ENCODE assay signal across 8 cellular contexts in genomic region chrX:134764202-134764785, GRCh38. TPM values are rescaled to one million over a fixed set of nuclear protein-coding genes. Genes with fewer than 3 reads are reported as not detected.
DNase-seq lines count a peak whose midpoint lies in the region; ATAC-seq and TF ChIP-seq lines count a peak whose summit lies in the region.

No MANE protein-coding gene starts in this region.

- CTCF ChIA-PET in A673 (lab: Charles Lee) (interaction anchor here (0.6 to 1.7 kb wide), 4 partner anchors 21 to 243 kb away, joined by 3 to 7 read pairs (median 6); no protein-coding TSS in a partner anchor), T-cell (lab: Charles Lee) (interaction anchor here in 1 of 2 donors (1.5 kb wide), 1 partner anchor 279 kb away, joined by 3 read pairs; no protein-coding TSS in a partner anchor)

- H3K36me3 ChIP-seq in A673 (ENCODE audit: insufficient read depth, low read length, poor library complexity, severe bottlenecking) (no peaks in the 10 kb centered on the region), body of pancreas (replicated peaks in 1 of 2; ENCODE audit: insufficient read depth in 1 of 2, low read depth in 2 of 2) (no peaks in the 10 kb centered on the region)

- 62 to 64% methylated on average over 6 of the region's 6 CpGs for WGBS in body of pancreas, 2 donors

- no peak overlapping the region for H3K4me3 ChIP-seq in A673 (ENCODE audit: low read depth, low read length, poor library complexity, severe bottlenecking)
- H3K4me3 ChIP-seq in body of pancreas = no peak overlapping the region

- no peak for TF ChIP-seq POLR2A in body of pancreas (IDR thresholded peaks at IDR 0.05)

- POLR2A ChIA-PET in A673 (lab: Charles Lee; ENCODE audit: low non-redundant PET) = interaction anchor here (0.5 to 0.6 kb wide), 2 partner anchors 79 to 617 kb away, joined by 5 to 7 read pairs; no protein-coding TSS in a partner anchor
- POLR2A ChIA-PET in T-cell (lab: Charles Lee) = interaction anchor here in 1 of 2 donors (0.5 to 0.8 kb wide), 2 partner anchors 267 to 769 kb away, joined by 3 to 5 read pairs; no protein-coding TSS in a partner anchor

- peaks cover 0 to 15% of the 10 kb centered on the region in 2 donors for H3K27me3 Mint-ChIP-seq in T-cell
- H3K27me3 Mint-ChIP-seq in memory B cell = no peaks in the 10 kb centered on the region

- H3K36me3 Mint-ChIP-seq in T-cell (peaks cover 5% of the 10 kb centered on the region), memory B cell (peaks cover 2% of the 10 kb centered on the region)

- DNase-seq in A673 (ENCODE audit: low spot score) (peak; percentile 80), GM13976 (ENCODE audit: low spot score) (peak; percentile 32), HuH-7.5 (ENCODE audit: low spot score) (peak; percentile 61), T-cell (peak in 1 of 34 experiments; percentile 1), memory B cell (ENCODE audit: low spot score in 2 of 2) (no peak), body of pancreas (no peak), posterior vena cava (ENCODE audit: low spot score) (no peak), anterior cingulate cortex (lab: John Stamatoyannopoulos, UW) (no peak)

- TF ChIP-seq CTCF in A673 (conservative IDR thresholded peaks at IDR 0.05; ENCODE audit: low read depth, low read length) (peak; percentile 54), GM13976 (IDR thresholded peaks at IDR 0.05; ENCODE audit: borderline replicate concordance, control extremely low read depth, extremely low read depth, insufficient read depth, missing control alignments) (no peak), body of pancreas (IDR thresholded peaks at IDR 0.05) (no peak)

- H3K27ac Mint-ChIP-seq in T-cell (no peak overlapping the region), memory B cell (no peak overlapping the region)

- H3K4me3 Mint-ChIP-seq in T-cell = no peak overlapping the region
- H3K4me3 Mint-ChIP-seq in memory B cell = no peak overlapping the region

- H3K9me3 Mint-ChIP-seq in T-cell = no peaks in the 10 kb centered on the region
- no peaks in the 10 kb centered on the region for H3K9me3 Mint-ChIP-seq in memory B cell

- H3K4me1 ChIP-seq in A673 (ENCODE audit: insufficient read depth, low read length, poor library complexity, severe bottlenecking) (no peaks in the 10 kb centered on the region), body of pancreas (no peaks in the 10 kb centered on the region)

- in situ Hi-C loops in GM13976 (cut with MboI; ENCODE audit: low sequenced_read_pairs, unreplicated experiment) = loop anchor here (25.0 kb wide), 1 partner anchor 252 kb away; no protein-coding TSS in a partner anchor

- intact Hi-C loops in A673 (cut with micrococcal nuclease; ENCODE audit: unreplicated experiment) = loop anchor here (5.0 kb wide), 2 partner anchors 242 to 282 kb away; no protein-coding TSS in a partner anchor
- intact Hi-C loops in body of pancreas (cut with DNase I) = no loop called here
- intact Hi-C loops in posterior vena cava (cut with DNase I) = no loop called here

- no peaks in the 10 kb centered on the region for H3K27me3 ChIP-seq in A673 (replicated peaks; ENCODE audit: insufficient read depth, low read depth, low read length, poor library complexity)
- H3K27me3 ChIP-seq in body of pancreas = no peaks in the 10 kb centered on the region

- BruUV-seq in A673 (replicated peaks; lab: Mats Ljungman, UMichigan) = no TSS peak

- ATAC-seq in T-cell (replicated peaks in 1 of 4) (peak in 3 of 4 experiments; percentile 53 to 81 (median 56)), memory B cell (ENCODE audit: low read depth) (peak; percentile 59), body of pancreas (no peak)

- no peaks in the 10 kb centered on the region for H3K4me1 Mint-ChIP-seq in T-cell
- H3K4me1 Mint-ChIP-seq in memory B cell = no peaks in the 10 kb centered on the region

- no peaks in the 10 kb centered on the region for H3K9me3 ChIP-seq in A673 (ENCODE audit: low read depth, low read length, poor library complexity, severe bottlenecking)
- H3K9me3 ChIP-seq in body of pancreas = no peaks in the 10 kb centered on the region

- no peak overlapping the region for H3K27ac ChIP-seq in A673 (ENCODE audit: low read depth, low read length, poor library complexity, severe bottlenecking)
- no peak overlapping the region for H3K27ac ChIP-seq in body of pancreas

RNA-seq across cellular contexts. Expression of gene PABIR2, which starts 32.7 kb away (rescaled TPM):
- total RNA-seq in A673 (2021) = 37.2 and 39.4 TPM in 2 replicates
- total RNA-seq in T-cell = 10 to 100 TPM; 31.8 to 46.1 (median 37.5) TPM
- 10 to 100 TPM in 1 of 2 donors, 1 to 10 TPM in 1; 9.1 to 25.7 TPM for total RNA-seq in body of pancreas
- 10 to 100 TPM; 16.4 to 17.4 TPM for total RNA-seq in posterior vena cava

Comparison
In these comparisons a context has a peak if more than half of its experiments do, and no peak if none do; other contexts are left out.
1. DNase-seq: peak in A673 (single experiment), GM13976 (single experiment) and HuH-7.5 (single experiment); none in memory B cell (0 of 2), body of pancreas (0 of 4), posterior vena cava (single experiment) and anterior cingulate cortex (0 of 58).